Comparison of ENCODE assay signal across 26 cellular contexts in genomic region chr21:37017951-37018679, GRCh38. TPM values are rescaled to one million over a fixed set of nuclear protein-coding genes. Genes with fewer than 3 reads are reported as not detected.
A peak's percentile ranks its signal among the peaks of the same experiment; 100 is the strongest.
DNase-seq lines count a peak whose midpoint lies in the region; ATAC-seq and TF ChIP-seq lines count a peak whose summit lies in the region.
"Had no signal": no experiment of that assay in that cellular context is flagged by ENCODE, and none has a peak within 500 bp of the region (broad histone marks: within the 10 kb centered on the region; RNA-seq: fewer than 3 reads in every experiment).

No MANE protein-coding gene starts in this region.

- peak in 4 of 61 donors; percentile 12 to 70 (median 28) for DNase-seq in caudate nucleus (lab: John Stamatoyannopoulos, UW)
- peak; percentile 52 for DNase-seq in posterior vena cava (ENCODE audit: low spot score)
- peak; percentile 27 for DNase-seq in upper lobe of right lung
- DNase-seq in posterior cingulate gyrus = no peak
- DNase-seq in activated CD4-positive, alpha-beta memory T cell treated with anti-CD3 and anti-CD28 coated beads for 36 hours = no peak
- DNase-seq: 8988T; ACHN; AML-193; BE2C; CD4-positive, alpha-beta T cell; CD8-positive, alpha-beta memory T cell; DMS 273 treated with DMSO at 0.1 percent for 48 hours; DMS79; EL; GDM1; H9; HFFc6 had no signal

- no peak overlapping the region for H3K27ac ChIP-seq in HEK293 (ENCODE audit: extremely low read depth, low read depth, low read length)
- H3K27ac ChIP-seq in caudate nucleus (ENCODE audit: low read depth, low read length) = peak overlapping the region; percentile 55
- no peak overlapping the region for H3K27ac ChIP-seq in upper lobe of right lung
- H3K27ac ChIP-seq: A549; BLaER1 treated with 17β-estradiol and CSF1 and Interleukin-3, amounts not matched to agents 10 nM and 100 nM had no signal

- TF ChIP-seq CTCF in HEK293 (tag by site-specific recombination; IDR thresholded peaks at IDR 0.05) = no peak
- TF ChIP-seq CTCF in upper lobe of right lung (IDR thresholded peaks at IDR 0.05) = no peak

- POLR2A ChIA-PET in HEK293 (lab: Yijun Ruan, JAX) = no interaction called here
- POLR2A ChIA-PET in activated CD4-positive, alpha-beta memory T cell treated with anti-CD3 and anti-CD28 coated beads for 36 hours (lab: Charles Lee) = no interaction called here

- peaks cover 6% of the 10 kb centered on the region for H3K27me3 Mint-ChIP-seq in activated CD4-positive, alpha-beta memory T cell treated with anti-CD3 and anti-CD28 coated beads for 36 hours

- no peak overlapping the region for H3K4me3 Mint-ChIP-seq in activated CD4-positive, alpha-beta memory T cell treated with anti-CD3 and anti-CD28 coated beads for 36 hours
- H3K4me3 Mint-ChIP-seq: CD14-positive monocyte; CD4-positive, alpha-beta T cell; CD8-positive, alpha-beta memory T cell; GM23338; H9; HFFc6 had no signal

- CTCF ChIA-PET in HEK293 (lab: Yijun Ruan, JAX) = interaction anchor here (0.6 to 1.1 kb wide), 2 partner anchors 8 to 94 kb away, joined by 3 to 4 read pairs; no protein-coding TSS in a partner anchor
- CTCF ChIA-PET in activated CD4-positive, alpha-beta memory T cell treated with anti-CD3 and anti-CD28 coated beads for 36 hours (lab: Charles Lee) = interaction anchor here (1.7 kb wide), 1 partner anchor 8 kb away, joined by 4 read pairs; no protein-coding TSS in a partner anchor

- no peak overlapping the region for H3K27ac Mint-ChIP-seq in activated CD4-positive, alpha-beta memory T cell treated with anti-CD3 and anti-CD28 coated beads for 36 hours
- H3K27ac Mint-ChIP-seq: CD14-positive monocyte; CD4-positive, alpha-beta T cell; CD8-positive, alpha-beta memory T cell; GM23338; H9; HFFc6 had no signal

- H3K4me3 ChIP-seq in HEK293 (ENCODE audit: low read depth, low read length) = no peak overlapping the region
- no peak overlapping the region for H3K4me3 ChIP-seq in upper lobe of right lung
- H3K4me3 ChIP-seq: A549; BLaER1 treated with 17β-estradiol and CSF1 and Interleukin-3, amounts not matched to agents 10 nM and 100 nM; GM12878; GM23338 had no signal

- ATAC-seq in upper lobe of right lung (no peak), GM19463 (IDR thresholded peaks at IDR 0.05; ENCODE audit: unreplicated experiment) (no peak)
- ATAC-seq: A549, GM12878, GM23338, HCT116 had no signal

- intact Hi-C loops in posterior vena cava (cut with DNase I) = no loop called here
- intact Hi-C loops in upper lobe of right lung (cut with DNase I) = no loop called here
- intact Hi-C loops in posterior cingulate gyrus (cut with DNase I) = no loop called here
- intact Hi-C loops in activated CD4-positive, alpha-beta memory T cell treated with anti-CD3 and anti-CD28 coated beads for 36 hours (cut with micrococcal nuclease) = no loop called here

- H3K4me1 ChIP-seq in HEK293 (ENCODE audit: control insufficient read depth, insufficient read depth, low read length) (no peaks in the 10 kb centered on the region), upper lobe of right lung (no peaks in the 10 kb centered on the region)
- H3K4me1 ChIP-seq: A549; BE2C; BLaER1 treated with 17β-estradiol and CSF1 and Interleukin-3, amounts not matched to agents 10 nM and 100 nM had no signal

- no peaks in the 10 kb centered on the region for H3K36me3 Mint-ChIP-seq in activated CD4-positive, alpha-beta memory T cell treated with anti-CD3 and anti-CD28 coated beads for 36 hours
- H3K36me3 Mint-ChIP-seq: CD14-positive monocyte; CD8-positive, alpha-beta memory T cell had no signal

- no peaks in the 10 kb centered on the region for H3K9me3 ChIP-seq in HEK293 (ENCODE audit: control insufficient read depth, insufficient read depth, low read depth, low read length)
- H3K9me3 ChIP-seq in upper lobe of right lung = no peaks in the 10 kb centered on the region
- H3K9me3 ChIP-seq: A549, BE2C had no signal

- H3K36me3 ChIP-seq in HEK293 (ENCODE audit: control insufficient read depth in 2 of 2, insufficient read depth in 1 of 2, low read length in 2 of 2) (no peaks in the 10 kb centered on the region), upper lobe of right lung (no peaks in the 10 kb centered on the region)
- H3K36me3 ChIP-seq: BE2C; BLaER1 treated with 17β-estradiol and CSF1 and Interleukin-3, amounts not matched to agents 10 nM and 100 nM had no signal

- no peaks in the 10 kb centered on the region for H3K4me1 Mint-ChIP-seq in activated CD4-positive, alpha-beta memory T cell treated with anti-CD3 and anti-CD28 coated beads for 36 hours (ENCODE audit: low read depth)
- H3K4me1 Mint-ChIP-seq: CD14-positive monocyte; CD8-positive, alpha-beta memory T cell; GM23338; H9 had no signal

- H3K9me3 Mint-ChIP-seq in activated CD4-positive, alpha-beta memory T cell treated with anti-CD3 and anti-CD28 coated beads for 36 hours = peaks cover under 1% of the 10 kb centered on the region
- H3K9me3 Mint-ChIP-seq: CD4-positive, alpha-beta T cell; CD8-positive, alpha-beta memory T cell; GM23338; H9; HFFc6 had no signal

- H3K27me3 ChIP-seq in upper lobe of right lung = no peaks in the 10 kb centered on the region
- H3K27me3 ChIP-seq: BE2C; BLaER1 treated with 17β-estradiol and CSF1 and Interleukin-3, amounts not matched to agents 10 nM and 100 nM had no signal

TF ChIP-seq in HEK293, 187 proteins besides CTCF, POLR2A, EP300 and RAD21:
- TF ChIP-seq PRDM1 (tag by site-specific recombination; IDR thresholded peaks at IDR 0.05) = 0 out of 2 replicates have a peak, but pooled peaks have one; percentile 24
- TF ChIP-seq, protein P1, sequence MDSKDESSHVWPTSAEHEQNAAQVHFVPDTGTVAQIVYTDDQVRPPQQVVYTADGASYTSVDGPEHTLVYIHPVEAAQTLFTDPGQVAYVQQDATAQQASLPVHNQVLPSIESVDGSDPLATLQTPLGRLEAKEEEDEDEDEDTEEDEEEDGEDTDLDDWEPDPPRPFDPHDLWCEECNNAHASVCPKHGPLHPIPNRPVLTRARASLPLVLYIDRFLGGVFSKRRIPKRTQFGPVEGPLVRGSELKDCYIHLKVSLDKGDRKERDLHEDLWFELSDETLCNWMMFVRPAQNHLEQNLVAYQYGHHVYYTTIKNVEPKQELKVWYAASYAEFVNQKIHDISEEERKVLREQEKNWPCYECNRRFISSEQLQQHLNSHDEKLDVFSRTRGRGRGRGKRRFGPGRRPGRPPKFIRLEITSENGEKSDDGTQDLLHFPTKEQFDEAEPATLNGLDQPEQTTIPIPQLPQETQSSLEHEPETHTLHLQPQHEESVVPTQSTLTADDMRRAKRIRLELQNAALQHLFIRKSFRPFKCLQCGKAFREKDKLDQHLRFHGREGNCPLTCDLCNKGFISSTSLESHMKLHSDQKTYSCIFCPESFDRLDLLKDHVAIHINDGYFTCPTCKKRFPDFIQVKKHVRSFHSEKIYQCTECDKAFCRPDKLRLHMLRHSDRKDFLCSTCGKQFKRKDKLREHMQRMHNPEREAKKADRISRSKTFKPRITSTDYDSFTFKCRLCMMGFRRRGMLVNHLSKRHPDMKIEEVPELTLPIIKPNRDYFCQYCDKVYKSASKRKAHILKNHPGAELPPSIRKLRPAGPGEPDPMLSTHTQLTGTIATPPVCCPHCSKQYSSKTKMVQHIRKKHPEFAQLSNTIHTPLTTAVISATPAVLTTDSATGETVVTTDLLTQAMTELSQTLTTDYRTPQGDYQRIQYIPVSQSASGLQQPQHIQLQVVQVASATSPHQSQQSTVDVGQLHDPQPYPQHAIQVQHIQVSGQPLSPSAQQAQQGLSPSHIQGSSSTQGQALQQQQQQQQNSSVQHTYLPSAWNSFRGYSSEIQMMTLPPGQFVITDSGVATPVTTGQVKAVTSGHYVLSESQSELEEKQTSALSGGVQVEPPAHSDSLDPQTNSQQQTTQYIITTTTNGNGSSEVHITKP (tag by site-specific recombination; IDR thresholded peaks at IDR 0.05) = no peak
- TF ChIP-seq ZNF792 (tag by site-specific recombination; IDR thresholded peaks at IDR 0.05) = no peak
- 0 out of 2 replicates have a peak, but pooled peaks have one; percentile 45 for TF ChIP-seq ZNF10 (tag by site-specific recombination; IDR thresholded peaks at IDR 0.05)

RNA-seq across cellular contexts. Expression of gene RIPPLY3, which starts 11.6 kb away (rescaled TPM):
- total RNA-seq in posterior vena cava (not detected), upper lobe of right lung (not detected)
- under 1 TPM; 0.26 to 0.27 TPM for total RNA-seq in activated CD4-positive, alpha-beta memory T cell treated with anti-CD3 and anti-CD28 coated beads for 36 hours
- total RNA-seq: CD4-positive, alpha-beta T cell; GM12878; H4; HFFc6 had no signal

RNA-seq across cellular contexts. Expression of gene HLCS, which starts 51.6 kb away (rescaled TPM):
- total RNA-seq in posterior vena cava = 10 to 100 TPM; 15.5 to 18.2 TPM
- total RNA-seq in upper lobe of right lung = 16.0 TPM
- total RNA-seq in activated CD4-positive, alpha-beta memory T cell treated with anti-CD3 and anti-CD28 coated beads for 36 hours = 10 to 100 TPM; 12.7 to 17.5 TPM

RNA-seq across cellular contexts. Expression of gene PIGP, which starts 54.8 kb away (rescaled TPM):
- 10 to 100 TPM; 23.7 to 28.9 TPM for total RNA-seq in posterior vena cava
- total RNA-seq in upper lobe of right lung = 28.3 TPM
- total RNA-seq in activated CD4-positive, alpha-beta memory T cell treated with anti-CD3 and anti-CD28 coated beads for 36 hours = 10 to 100 TPM; 19.2 to 21.2 TPM

RNA-seq across cellular contexts. Expression of gene TTC3, which starts 54.9 kb away (rescaled TPM):
- total RNA-seq in posterior vena cava (100 to 1,000 TPM in 1 of 2 donors, 10 to 100 TPM in 1; 98.4 to 123 TPM), upper lobe of right lung (99.0 TPM)
- 10 to 100 TPM; 63.1 to 65.6 TPM for total RNA-seq in activated CD4-positive, alpha-beta memory T cell treated with anti-CD3 and anti-CD28 coated beads for 36 hours

Comparison
In these comparisons a context has a peak if more than half of its experiments do, and no peak if none do; other contexts are left out.
1. DNase-seq: peak in posterior vena cava (single experiment) and upper lobe of right lung (single experiment); none in posterior cingulate gyrus (0 of 10) and activated CD4-positive, alpha-beta memory T cell treated with anti-CD3 and anti-CD28 coated beads for 36 hours (single experiment).